In the genomic region with DNA sequence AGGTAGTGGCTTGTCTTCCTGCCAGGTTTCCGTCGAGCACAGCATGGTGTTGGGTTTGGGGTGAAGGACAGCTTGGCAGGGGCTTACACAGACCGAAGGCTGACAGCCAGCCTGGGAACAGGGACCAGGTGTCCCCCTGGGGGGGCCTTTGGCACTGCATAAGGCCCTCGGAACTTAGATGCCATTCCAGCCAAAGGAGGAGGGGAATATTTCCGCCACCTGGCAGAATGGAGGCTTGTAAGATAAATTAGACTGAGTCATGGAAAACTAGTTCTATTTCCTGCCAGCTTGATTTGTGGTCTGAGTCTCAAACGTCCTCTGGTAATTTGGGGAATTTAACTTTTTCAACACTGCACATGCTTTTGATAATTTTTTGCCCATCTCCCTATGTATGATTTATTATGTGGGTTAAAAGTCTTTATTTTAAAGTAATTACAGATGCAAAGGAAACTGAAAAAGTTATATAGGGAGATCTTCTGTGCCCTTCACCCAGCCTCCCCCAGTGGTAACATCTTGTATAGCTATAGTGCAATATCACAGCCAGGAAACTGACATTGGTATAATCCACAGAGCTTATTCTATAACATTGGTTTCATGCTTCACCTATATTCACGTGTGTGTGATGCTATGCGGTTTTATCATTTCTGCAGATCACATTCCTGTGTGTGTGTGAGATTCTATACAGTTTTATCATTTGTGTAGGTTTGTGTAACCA, we compare ENCODE assay signal across 12 cellular contexts. TPM values are rescaled to one million over a fixed set of nuclear protein-coding genes. Genes with fewer than 3 reads are reported as not detected.
DNase-seq lines count a peak whose midpoint lies in the region; ATAC-seq, FAIRE-seq and TF ChIP-seq lines count a peak whose summit lies in the region.
"Had no signal": no experiment of that assay in that cellular context is flagged by ENCODE, and none has a peak within 500 bp of the region (broad histone marks: within the 10 kb centered on the region; RNA-seq: fewer than 3 reads in every experiment).

No MANE protein-coding gene starts in this region.

- H2BK120ac ChIP-seq in IMR-90 (ENCODE audit: low read depth, low read length) = no peak overlapping the region

- peak overlapping the region; percentile 24; the same call in 1 of the 2 replicates for H3K27ac ChIP-seq in BLaER1
- H3K27ac ChIP-seq in IMR-90 (ENCODE audit: insufficient read depth, low read length) = no peak overlapping the region
- peak overlapping the region in 4 of 5 donors; percentile 13 to 91 (median 71) for H3K27ac ChIP-seq in adrenal gland
- H3K27ac ChIP-seq: C4-2B had no signal

- TF ChIP-seq RAD21 in IMR-90 (IDR thresholded peaks at IDR 0.05; ENCODE audit: low read length) = no peak

- dilution Hi-C loops in IMR-90 (cut with HindIII; ENCODE audit: low sequenced_read_pairs, unreplicated experiment) = no loop called here

- H3K56ac ChIP-seq in IMR-90 (ENCODE audit: extremely low read depth, insufficient read depth, low read length) = no peak overlapping the region

- H4K5ac ChIP-seq in IMR-90 (ENCODE audit: low read depth, low read length) = no peak overlapping the region

- H4K8ac ChIP-seq in IMR-90 (ENCODE audit: low read depth in 2 of 2, low read length in 2 of 2) = no peak overlapping the region

- no peak overlapping the region for H2BK15ac ChIP-seq in IMR-90 (ENCODE audit: low read depth, low read length)

- POLR2A ChIA-PET in IMR-90 (lab: Charles Lee; ENCODE audit: unreplicated experiment) = no interaction called here

- no peak for TF ChIP-seq CTCF in IMR-90 (conservative IDR thresholded peaks at IDR 0.05; ENCODE audit: low read depth, low read length)
- TF ChIP-seq CTCF in adrenal gland (IDR thresholded peaks at IDR 0.05) = peak in 5 of 6 experiments; percentile 25 to 56 (median 38)

- intact Hi-C loops in IMR-90 (cut with micrococcal nuclease) (no loop called here), adrenal gland (cut with DNase I) (no loop called here), left ventricle myocardium superior (cut with micrococcal nuclease) (no loop called here)

- H3K36me3 ChIP-seq in BLaER1 = no peaks in the 10 kb centered on the region
- H3K36me3 ChIP-seq in IMR-90 (ENCODE audit: control insufficient read depth, insufficient read depth, low read length) = no peaks in the 10 kb centered on the region
- no peaks in the 10 kb centered on the region for H3K36me3 ChIP-seq in adrenal gland (replicated peaks in 1 of 2)
- H3K36me3 ChIP-seq: WERI-Rb-1 had no signal

- CTCF ChIA-PET in IMR-90 (lab: Yijun Ruan, JAX) = interaction anchor here (1.1 to 1.3 kb wide), 5 partner anchors 9 to 130 kb away, joined by 3 to 5 read pairs (median 4); partner anchors contain the start of gene TMEM51

- no peak overlapping the region for H2AFZ ChIP-seq in IMR-90 (replicated peaks; ENCODE audit: low read length, poor library complexity)

- no peaks in the 10 kb centered on the region for H3K9me1 ChIP-seq in IMR-90 (ENCODE audit: insufficient read depth, low read length)

- H2AK9ac ChIP-seq in IMR-90 (replicated peaks; ENCODE audit: low read depth, low read length, poor library complexity) = no peak overlapping the region

- no peak overlapping the region for H2BK20ac ChIP-seq in IMR-90 (ENCODE audit: low read depth, low read length)

- no peak overlapping the region for H3K9ac ChIP-seq in BLaER1
- H3K9ac ChIP-seq in IMR-90 (ENCODE audit: low read depth, low read length) = no peak overlapping the region

- no peak overlapping the region for H2AK5ac ChIP-seq in IMR-90 (ENCODE audit: low read depth, low read length)

- ATAC-seq in IMR-90 (ENCODE audit: low read depth) (no peak), left ventricle myocardium superior (peak; percentile 93), GM19324 (IDR thresholded peaks at IDR 0.05; ENCODE audit: low FRiP score, unreplicated experiment) (no peak)

- in situ Hi-C loops in IMR-90 (cut with MboI; ENCODE audit: low sequenced_read_pairs) = no loop called here

- H3K4me3 ChIP-seq in BLaER1 (no peak overlapping the region), IMR-90 (ENCODE audit: insufficient read depth, low read depth, low read length) (no peak overlapping the region), adrenal gland (no peak overlapping the region)

- H3K27me3 ChIP-seq in BLaER1 (no peaks in the 10 kb centered on the region), IMR-90 (ENCODE audit: control insufficient read depth, insufficient read depth, low read length) (peaks cover 6% of the 10 kb centered on the region; the same call in 1 of the 2 replicates), adrenal gland (no peaks in the 10 kb centered on the region)

- TF ChIP-seq POLR2A in IMR-90 (IDR thresholded peaks at IDR 0.05; ENCODE audit: low read depth, low read length) (no peak), adrenal gland (IDR thresholded peaks at IDR 0.05) (no peak), GM12892 (IDR thresholded peaks at IDR 0.05; ENCODE audit: low read depth, low read length) (no peak)

- BruUV-seq in IMR-90 (replicated peaks; lab: Mats Ljungman, UMichigan) = no TSS peak

- H4K20me1 ChIP-seq in BLaER1 = no peaks in the 10 kb centered on the region
- no peaks in the 10 kb centered on the region for H4K20me1 ChIP-seq in IMR-90 (ENCODE audit: insufficient read depth, low read length)

- H3K9me3 ChIP-seq in BLaER1 (no peaks in the 10 kb centered on the region), IMR-90 (ENCODE audit: control insufficient read depth, insufficient read depth, low read length) (no peaks in the 10 kb centered on the region), adrenal gland (replicated peaks in 1 of 3) (no peaks in the 10 kb centered on the region)

- WGBS in IMR-90 (ENCODE audit: extremely low coverage in 2 of 2, insufficient read length in 1 of 2), 2 experiments = 40% methylated on average over 1 of the region's 8 CpGs; no CpG with 5 or more reads in 1 of the 2 experiments
- WGBS in adrenal gland, 4 donors = 29 to 35% (median 31%) methylated on average over 7 to 8 of the region's 8 CpGs

- peak; percentile 52 for DNase-seq in IMR-90
- peak; percentile 76 to 92 (median 87) for DNase-seq in adrenal gland
- peak; percentile 68 for DNase-seq in left ventricle myocardium superior
- DNase-seq in GM12892 (ENCODE audit: insufficient read length) = no peak
- DNase-seq in midbrain (lab: John Stamatoyannopoulos, UW) = no peak
- no peak for DNase-seq in NCI-H1436 (lab: John Stamatoyannopoulos, UW)
- DNase-seq: activated T-cell treated with anti-CD3 and anti-CD28 coated beads, Interleukin-2, amount 50 U/mL, for 24 hours; cortex of kidney; WERI-Rb-1 had no signal

- H3K4me1 ChIP-seq in BLaER1 (peaks cover 18% of the 10 kb centered on the region), IMR-90 (ENCODE audit: control insufficient read depth, insufficient read depth, low read length) (no peaks in the 10 kb centered on the region; the same call in 1 of the 2 replicates), adrenal gland (replicated peaks in 1 of 2) (peaks cover 28 to 74% of the 10 kb centered on the region in 2 donors)

- no peak overlapping the region for H4K91ac ChIP-seq in IMR-90 (ENCODE audit: insufficient read depth, low read depth, low read length)

- H2BK5ac ChIP-seq in IMR-90 (ENCODE audit: low read depth, low read length, poor library complexity, severe bottlenecking) = no peak overlapping the region

- H3K79me1 ChIP-seq in IMR-90 (ENCODE audit: low read depth in 1 of 2, low read length in 2 of 2) = no peaks in the 10 kb centered on the region

- no peak overlapping the region for H3K18ac ChIP-seq in IMR-90 (ENCODE audit: low read depth, low read length)

- H3K4me2 ChIP-seq in BLaER1 = peak overlapping the region; percentile 59
- H3K4me2 ChIP-seq in IMR-90 (ENCODE audit: low read depth, low read length) = no peak overlapping the region

- no peak for FAIRE-seq in GM12892 (lab: Jason Lieb, UNC)

- H3K4ac ChIP-seq in IMR-90 (ENCODE audit: low read depth, low read length) = no peak overlapping the region

- H3K23ac ChIP-seq in IMR-90 (ENCODE audit: low read depth, low read length) = no peak overlapping the region

- no peak overlapping the region for H3K14ac ChIP-seq in IMR-90 (replicated peaks; ENCODE audit: low read depth, low read length)

TF ChIP-seq in IMR-90, 13 proteins besides CTCF, POLR2A, EP300 and RAD21 (continues in another document):
- no peak for TF ChIP-seq RFX5 (IDR thresholded peaks at IDR 0.05; ENCODE audit: low read depth, low read length)
- TF ChIP-seq, protein P1, sequence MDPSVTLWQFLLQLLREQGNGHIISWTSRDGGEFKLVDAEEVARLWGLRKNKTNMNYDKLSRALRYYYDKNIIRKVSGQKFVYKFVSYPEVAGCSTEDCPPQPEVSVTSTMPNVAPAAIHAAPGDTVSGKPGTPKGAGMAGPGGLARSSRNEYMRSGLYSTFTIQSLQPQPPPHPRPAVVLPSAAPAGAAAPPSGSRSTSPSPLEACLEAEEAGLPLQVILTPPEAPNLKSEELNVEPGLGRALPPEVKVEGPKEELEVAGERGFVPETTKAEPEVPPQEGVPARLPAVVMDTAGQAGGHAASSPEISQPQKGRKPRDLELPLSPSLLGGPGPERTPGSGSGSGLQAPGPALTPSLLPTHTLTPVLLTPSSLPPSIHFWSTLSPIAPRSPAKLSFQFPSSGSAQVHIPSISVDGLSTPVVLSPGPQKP (IDR thresholded peaks at IDR 0.05; ENCODE audit: borderline replicate concordance, low read depth, low read length) = no peak
- no peak for TF ChIP-seq NFE2L2 (IDR thresholded peaks at IDR 0.05; ENCODE audit: low read depth, low read length)
- no peak for TF ChIP-seq FOS (IDR thresholded peaks at IDR 0.05; ENCODE audit: low read depth, low read length)
- TF ChIP-seq BHLHE40 (IDR thresholded peaks at IDR 0.05; ENCODE audit: low read depth, low read length) = no peak
- TF ChIP-seq SMC3 (IDR thresholded peaks at IDR 0.05; ENCODE audit: low read depth, low read length) = no peak
- TF ChIP-seq MXI1 (IDR thresholded peaks at IDR 0.05; ENCODE audit: borderline replicate concordance, low read depth, low read length) = no peak
- TF ChIP-seq MAFK (IDR thresholded peaks at IDR 0.05; ENCODE audit: low read depth, low read length) = no peak
- TF ChIP-seq MAZ (IDR thresholded peaks at IDR 0.05; ENCODE audit: borderline replicate concordance, low read depth, low read length) = no peak
- TF ChIP-seq, protein P2, sequence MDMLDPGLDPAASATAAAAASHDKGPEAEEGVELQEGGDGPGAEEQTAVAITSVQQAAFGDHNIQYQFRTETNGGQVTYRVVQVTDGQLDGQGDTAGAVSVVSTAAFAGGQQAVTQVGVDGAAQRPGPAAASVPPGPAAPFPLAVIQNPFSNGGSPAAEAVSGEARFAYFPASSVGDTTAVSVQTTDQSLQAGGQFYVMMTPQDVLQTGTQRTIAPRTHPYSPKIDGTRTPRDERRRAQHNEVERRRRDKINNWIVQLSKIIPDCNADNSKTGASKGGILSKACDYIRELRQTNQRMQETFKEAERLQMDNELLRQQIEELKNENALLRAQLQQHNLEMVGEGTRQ (IDR thresholded peaks at IDR 0.05; ENCODE audit: low read depth, low read length) = no peak

RNA-seq across cellular contexts. Expression of gene TMEM51, which starts 11.5 kb away (rescaled TPM):
- total RNA-seq in IMR-90 (2012; rRNA removed) (2.7 and 3.6 TPM in 2 replicates), adrenal gland (10 to 100 TPM; 25.0 to 46.5 (median 35.8) TPM), left ventricle myocardium superior (4.9 TPM)
- polyA plus RNA-seq in IMR-90 (2012; rRNA removed) (10.2 and 11.6 TPM in 2 replicates), adrenal gland (10 to 100 TPM; 14.6 to 35.9 (median 19.7) TPM)
- polyA plus RNA-seq in IMR-90 (2012; cell fraction: cytosol; rRNA removed) = 12.3 and 20.7 TPM in 2 replicates
- 8.6 and 13.7 TPM in 2 replicates for polyA plus RNA-seq in IMR-90 (2012; cell fraction: nucleus; rRNA removed; ENCODE audit: low replicate concordance)
- 0.13 TPM for polyA plus RNA-seq in GM12892 (2012; ENCODE audit: missing spikeins)

Comparison
In these comparisons a context has a peak if more than half of its experiments do, and no peak if none do; other contexts are left out.
1. DNase-seq: peak in IMR-90 (single experiment), adrenal gland (7 of 7) and left ventricle myocardium superior (single experiment); none in GM12892 (single experiment), midbrain (single experiment) and NCI-H1436 (single experiment).